Comparison of ENCODE assay signal across 27 cellular contexts in the genomic region with DNA sequence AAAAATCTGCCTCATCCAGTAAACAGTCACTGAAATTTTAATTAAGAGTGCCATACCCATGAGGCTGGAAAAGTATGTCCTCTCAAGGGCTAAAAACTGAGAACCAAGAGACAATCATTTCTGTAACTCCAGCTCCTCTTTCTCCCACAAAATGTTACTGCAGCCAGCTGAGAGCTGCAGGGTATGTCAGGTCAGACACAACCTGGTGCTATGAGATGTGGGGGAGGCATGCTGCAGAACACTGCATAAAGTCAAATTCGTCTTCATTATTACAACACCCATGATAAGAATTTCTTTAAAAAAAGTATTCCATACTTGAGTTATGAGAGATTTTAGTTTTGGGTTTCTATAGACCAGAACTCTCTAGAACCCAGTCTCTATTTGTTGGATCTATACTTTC.
"Had no signal": no experiment of that assay in that cellular context is flagged by ENCODE, and none has a peak within 500 bp of the region (broad histone marks: within the 10 kb centered on the region; RNA-seq: fewer than 3 reads in every experiment).

No MANE protein-coding gene starts in this region.

- H3K4me3 ChIP-seq: cardiac muscle cell, colonic mucosa, esophagus squamous epithelium, left lung, lower lobe of right lung, testis, transverse colon had no signal

- FAIRE-seq: endometrium, TTC549, urothelium cell line had no signal

- DNase-seq: activated CD4-positive, alpha-beta T cell treated with anti-CD3 and anti-CD28 coated beads for 4 hours; activated CD4-positive, alpha-beta T cell treated with anti-CD3 and anti-CD28 coated beads, Interleukin-2, amount 50 U/mL, for 4 hours; activated CD8-positive, alpha-beta memory T cell treated with anti-CD3 and anti-CD28 coated beads, Interleukin-2, amount 50 U/mL, for 4 hours; activated T-cell treated with anti-CD3 and anti-CD28 coated beads, Interleukin-2, amount 50 U/mL, for 1 hour; aorta; cerebellar nuclear complex; colonic mucosa; effector CD8-positive, alpha-beta T cell; esophagus squamous epithelium; foreskin melanocyte; left lung; lower lobe of right lung; mesenchymal stem cell; right cardiac atrium; stimulated activated naive CD4-positive, alpha-beta T cell treated with Interleukin-2 at 50 U/mL for 16 hours; T-helper 1 cell; testis; transverse colon had no signal

- H3K4me1 Mint-ChIP-seq: brain had no signal

- H3K36me3 ChIP-seq: colonic mucosa had no signal

- H3K9me3 ChIP-seq: colonic mucosa, esophagus squamous epithelium, left lung, lower lobe of right lung, testis, transverse colon had no signal

- H3K4me3 Mint-ChIP-seq: brain; natural killer cell treated with Interleukin-12 subunit alpha and Interleukin-12 subunit beta and Interleukin-15 and Interleukin-18, amount 100 ng/mL, for 72 hours had no signal

- H3K27ac ChIP-seq: cardiac muscle cell, colonic mucosa, epithelial cell of prostate, esophagus squamous epithelium, left lung, lower lobe of right lung, testis, transverse colon, VCaP had no signal

- H3K9me3 Mint-ChIP-seq: activated T-helper 2 cell treated with anti-CD3 and anti-CD28 coated beads, Interferon-gamma antibody, Interleukin-2, Interleukin-4, amounts not matched to agents 10 μg/mL and 5 μg/mL and 100 μg/mL, durations not matched to agents 14 hours and 24 hours and 36 hours; brain; natural killer cell treated with Interleukin-12 subunit alpha and Interleukin-12 subunit beta and Interleukin-15 and Interleukin-18, amount 100 ng/mL, for 72 hours had no signal

- H3K27me3 ChIP-seq: cardiac muscle cell, colonic mucosa, esophagus squamous epithelium, left lung, testis, transverse colon had no signal

- H3K27me3 Mint-ChIP-seq: brain; natural killer cell treated with Interleukin-12 subunit alpha and Interleukin-12 subunit beta and Interleukin-15 and Interleukin-18, amount 100 ng/mL, for 72 hours had no signal

- ATAC-seq: left lung; lower lobe of right lung; natural killer cell treated with Interleukin-12 subunit alpha and Interleukin-12 subunit beta and Interleukin-15 and Interleukin-18, amount 100 ng/mL, for 72 hours; right cardiac atrium had no signal

- H3K27ac Mint-ChIP-seq: activated T-helper 2 cell treated with anti-CD3 and anti-CD28 coated beads, Interferon-gamma antibody, Interleukin-2, Interleukin-4, amounts not matched to agents 10 μg/mL and 5 μg/mL and 100 μg/mL, durations not matched to agents 14 hours and 24 hours and 36 hours; brain; natural killer cell treated with Interleukin-12 subunit alpha and Interleukin-12 subunit beta and Interleukin-15 and Interleukin-18, amount 100 ng/mL, for 72 hours had no signal

- H3K4me1 ChIP-seq: colonic mucosa, esophagus squamous epithelium, lower lobe of right lung, testis, transverse colon had no signal
